Comparison of ENCODE assay signal across 1 cellular context in genomic region chr6:37137201-37137880, GRCh38.
A peak's percentile ranks its signal among the peaks of the same experiment; 100 is the strongest.
TF ChIP-seq lines count a peak whose summit lies in the region.

No MANE protein-coding gene starts in this region.

TF ChIP-seq in HepG2, 621 proteins besides CTCF, POLR2A, EP300 and RAD21 (continued from another document and continues in another):
- peak; percentile 87 for TF ChIP-seq PATZ1 (CRISPR knock-in tag; IDR thresholded peaks at IDR 0.05)
- peak; percentile 82 for TF ChIP-seq SAP130 (CRISPR knock-in tag; IDR thresholded peaks at IDR 0.05; ENCODE audit: low read depth)
- TF ChIP-seq ELF4 (CRISPR knock-in tag; IDR thresholded peaks at IDR 0.05; ENCODE audit: borderline replicate concordance): peak; percentile 54; the same call in 1 of the 2 replicates
- no peak for TF ChIP-seq PREB (CRISPR knock-in tag; IDR thresholded peaks at IDR 0.05)
- no peak for TF ChIP-seq ZNF563 (CRISPR knock-in tag; IDR thresholded peaks at IDR 0.05)
- TF ChIP-seq REXO4 (CRISPR knock-in tag; IDR thresholded peaks at IDR 0.05; ENCODE audit: borderline replicate concordance): no peak
- no peak for TF ChIP-seq DR1 (CRISPR knock-in tag; IDR thresholded peaks at IDR 0.05)
- TF ChIP-seq FOXJ3 (CRISPR knock-in tag; IDR thresholded peaks at IDR 0.05; ENCODE audit: borderline replicate concordance): 0 out of 2 replicates have a peak, but pooled peaks have one; percentile 26
- no peak for TF ChIP-seq ZNF207 (IDR thresholded peaks at IDR 0.05; ENCODE audit: borderline replicate concordance)
- TF ChIP-seq ZNF724P (CRISPR knock-in tag; IDR thresholded peaks at IDR 0.05; ENCODE audit: borderline replicate concordance): peak; percentile 87
- TF ChIP-seq GPBP1L1 (CRISPR knock-in tag; IDR thresholded peaks at IDR 0.05): no peak
- no peak; the same call in 1 of the 2 replicates for TF ChIP-seq ZNF350 (CRISPR knock-in tag; IDR thresholded peaks at IDR 0.05; ENCODE audit: borderline replicate concordance, low read depth)
- TF ChIP-seq PPARG (CRISPR knock-in tag; conservative IDR thresholded peaks at IDR 0.05): peak; percentile 35
- TF ChIP-seq E2F1 (CRISPR knock-in tag; IDR thresholded peaks at IDR 0.05): peak; percentile 39; the same call in 1 of the 2 replicates
- TF ChIP-seq EEA1 (CRISPR knock-in tag; IDR thresholded peaks at IDR 0.05; ENCODE audit: borderline replicate concordance): peak; percentile 54; the same call in 1 of the 2 replicates
- peak; percentile 31; the same call in 1 of the 2 replicates for TF ChIP-seq HOMEZ (CRISPR knock-in tag; IDR thresholded peaks at IDR 0.05; ENCODE audit: low read depth)
- 0 out of 2 replicates have a peak, but pooled peaks have one; percentile 19 for TF ChIP-seq SRY (CRISPR knock-in tag; IDR thresholded peaks at IDR 0.05)
- TF ChIP-seq SKIL (CRISPR knock-in tag; IDR thresholded peaks at IDR 0.05; ENCODE audit: borderline replicate concordance): peak; percentile 27; the same call in 1 of the 2 replicates
- peak; percentile 64 for TF ChIP-seq RXRB (CRISPR knock-in tag; IDR thresholded peaks at IDR 0.05; ENCODE audit: borderline replicate concordance)
- 0 out of 2 replicates have a peak, but pooled peaks have one; percentile 16 for TF ChIP-seq RERE (CRISPR knock-in tag; IDR thresholded peaks at IDR 0.05; ENCODE audit: low read depth)
- TF ChIP-seq ZBTB40 (IDR thresholded peaks at IDR 0.05): no peak
- 0 out of 2 replicates have a peak, but pooled peaks have one; percentile 11 for TF ChIP-seq ZBTB40 (CRISPR knock-in tag; IDR thresholded peaks at IDR 0.05)
- TF ChIP-seq ZNF275 (CRISPR knock-in tag; IDR thresholded peaks at IDR 0.05; ENCODE audit: borderline replicate concordance): no peak
- TF ChIP-seq ZNF891 (CRISPR knock-in tag; IDR thresholded peaks at IDR 0.05): no peak; the same call in 1 of the 2 replicates
- TF ChIP-seq RBFOX2 (IDR thresholded peaks at IDR 0.05; ENCODE audit: low read depth, low read length): no peak
